ENCODE assay signal across 10 cellular contexts in genomic region chr10:63681965-63682704, GRCh38.
DNase-seq lines count a peak whose midpoint lies in the region; ATAC-seq, FAIRE-seq and TF ChIP-seq lines count a peak whose summit lies in the region.
"Had no signal": no experiment of that assay in that cellular context is flagged by ENCODE, and none has a peak within 500 bp of the region (broad histone marks: within the 10 kb centered on the region; RNA-seq: fewer than 3 reads in every experiment).

No MANE protein-coding gene starts in this region.

- H3K9me3 Mint-ChIP-seq in activated T-helper 17 cell treated with anti-CD3 and anti-CD28 coated beads, Interleukin-2, amount 50 U/mL, for 72 hours, result no peaks in the 10 kb centered on the region
- H3K9me3 Mint-ChIP-seq in stimulated activated effector memory CD8-positive, alpha-beta T cell treated with anti-CD3 and anti-CD28 coated beads, Interleukin-12 subunit alpha, Interleukin-12 subunit beta, amount 100 ng/mL, for 72 hours, result no peaks in the 10 kb centered on the region
- H3K9me3 Mint-ChIP-seq: activated T-helper 1 cell treated with anti-CD3 and anti-CD28 coated beads, Interleukin-12 subunit alpha, Interleukin-12 subunit beta, Interleukin-2, Interleukin-4 antibody, amounts not matched to agents 30 ng/mL and 10 ng/mL and 1 ng/mL, durations not matched to agents 14 hours and 24 hours and 36 hours had no signal

- H3K27ac ChIP-seq in left ventricle myocardium inferior (replicated peaks), result peak overlapping the region; percentile 75

- TF ChIP-seq CTCF in left ventricle myocardium inferior (IDR thresholded peaks at IDR 0.05; ENCODE audit: borderline replicate concordance), result no peak

- no peak overlapping the region for H3K4me3 Mint-ChIP-seq in activated T-helper 17 cell treated with anti-CD3 and anti-CD28 coated beads, Interleukin-2, amount 50 U/mL, for 72 hours
- H3K4me3 Mint-ChIP-seq in stimulated activated effector memory CD8-positive, alpha-beta T cell treated with anti-CD3 and anti-CD28 coated beads, Interleukin-12 subunit alpha, Interleukin-12 subunit beta, amount 100 ng/mL, for 72 hours, result no peak overlapping the region
- H3K4me3 Mint-ChIP-seq: activated T-helper 1 cell treated with anti-CD3 and anti-CD28 coated beads, Interleukin-12 subunit alpha, Interleukin-12 subunit beta, Interleukin-2, Interleukin-4 antibody, amounts not matched to agents 30 ng/mL and 10 ng/mL and 1 ng/mL, durations not matched to agents 14 hours and 24 hours and 36 hours had no signal

- FAIRE-seq in H54 (lab: Jason Lieb, UNC), result peak; percentile 36

- no peaks in the 10 kb centered on the region for H3K9me3 ChIP-seq in left ventricle myocardium inferior (replicated peaks)

- H3K4me3 ChIP-seq in left ventricle myocardium inferior, result no peak overlapping the region

- no peaks in the 10 kb centered on the region for H3K36me3 Mint-ChIP-seq in activated T-helper 17 cell treated with anti-CD3 and anti-CD28 coated beads, Interleukin-2, amount 50 U/mL, for 72 hours (ENCODE audit: low read depth)
- no peaks in the 10 kb centered on the region for H3K36me3 Mint-ChIP-seq in stimulated activated effector memory CD8-positive, alpha-beta T cell treated with anti-CD3 and anti-CD28 coated beads, Interleukin-12 subunit alpha, Interleukin-12 subunit beta, amount 100 ng/mL, for 72 hours

- H3K27me3 ChIP-seq in left ventricle myocardium inferior (ENCODE audit: low read depth), result no peaks in the 10 kb centered on the region

- H3K27me3 Mint-ChIP-seq in activated T-helper 17 cell treated with anti-CD3 and anti-CD28 coated beads, Interleukin-2, amount 50 U/mL, for 72 hours, result no peaks in the 10 kb centered on the region

- peak overlapping the region; percentile 66 for H3K27ac Mint-ChIP-seq in activated T-helper 17 cell treated with anti-CD3 and anti-CD28 coated beads, Interleukin-2, amount 50 U/mL, for 72 hours
- H3K27ac Mint-ChIP-seq in stimulated activated effector memory CD8-positive, alpha-beta T cell treated with anti-CD3 and anti-CD28 coated beads, Interleukin-12 subunit alpha, Interleukin-12 subunit beta, amount 100 ng/mL, for 72 hours, result no peak overlapping the region
- H3K27ac Mint-ChIP-seq: activated T-helper 1 cell treated with anti-CD3 and anti-CD28 coated beads, Interleukin-12 subunit alpha, Interleukin-12 subunit beta, Interleukin-2, Interleukin-4 antibody, amounts not matched to agents 30 ng/mL and 10 ng/mL and 1 ng/mL, durations not matched to agents 14 hours and 24 hours and 36 hours had no signal

- H3K4me1 ChIP-seq in left ventricle myocardium inferior, result peaks cover 16% of the 10 kb centered on the region

- DNase-seq in H54 (ENCODE audit: insufficient read length, low spot score) (no peak), left ventricle myocardium inferior (no peak), NCI-H82 treated with DMSO at 0.1 percent for 48 hours (lab: John Stamatoyannopoulos, UW; ENCODE audit: unreplicated experiment) (no peak)
- no peak for DNase-seq in stimulated activated effector memory CD8-positive, alpha-beta T cell treated with anti-CD3 and anti-CD28 coated beads, Interleukin-12 subunit alpha, Interleukin-12 subunit beta, amount 100 ng/mL, for 72 hours (ENCODE audit: low spot score in 2 of 2)
- DNase-seq in stimulated activated CD8-positive, alpha-beta memory T cell treated with anti-CD3 and anti-CD28 coated beads, Interleukin-4, amount 100 ng/mL, for 48 hours, result no peak
- DNase-seq in activated CD4-positive, alpha-beta T cell treated with anti-CD3 and anti-CD28 coated beads, Interleukin-2, amount 50 U/mL, for 4 hours, result no peak
- DNase-seq: retina had no signal

- no peak for TF ChIP-seq POLR2A in H54 (IDR thresholded peaks at IDR 0.05; ENCODE audit: low read depth, low read length)

- intact Hi-C loops in left ventricle myocardium inferior (cut with micrococcal nuclease), result no loop called here

- H3K4me1 Mint-ChIP-seq in activated T-helper 17 cell treated with anti-CD3 and anti-CD28 coated beads, Interleukin-2, amount 50 U/mL, for 72 hours, result peaks cover 4% of the 10 kb centered on the region
- H3K4me1 Mint-ChIP-seq in stimulated activated effector memory CD8-positive, alpha-beta T cell treated with anti-CD3 and anti-CD28 coated beads, Interleukin-12 subunit alpha, Interleukin-12 subunit beta, amount 100 ng/mL, for 72 hours, result peaks cover 8% of the 10 kb centered on the region

- ATAC-seq in activated T-helper 17 cell treated with anti-CD3 and anti-CD28 coated beads, Interleukin-2, amount 50 U/mL, for 72 hours (replicated peaks), result peak; percentile 81
- peak; percentile 91 for ATAC-seq in stimulated activated effector memory CD8-positive, alpha-beta T cell treated with anti-CD3 and anti-CD28 coated beads, Interleukin-12 subunit alpha, Interleukin-12 subunit beta, amount 100 ng/mL, for 72 hours
- ATAC-seq in GM18861 (IDR thresholded peaks at IDR 0.05; ENCODE audit: unreplicated experiment), result no peak

- H3K36me3 ChIP-seq in left ventricle myocardium inferior, result no peaks in the 10 kb centered on the region
